Comparison of ENCODE assay signal across 10 cellular contexts in the genomic region with DNA sequence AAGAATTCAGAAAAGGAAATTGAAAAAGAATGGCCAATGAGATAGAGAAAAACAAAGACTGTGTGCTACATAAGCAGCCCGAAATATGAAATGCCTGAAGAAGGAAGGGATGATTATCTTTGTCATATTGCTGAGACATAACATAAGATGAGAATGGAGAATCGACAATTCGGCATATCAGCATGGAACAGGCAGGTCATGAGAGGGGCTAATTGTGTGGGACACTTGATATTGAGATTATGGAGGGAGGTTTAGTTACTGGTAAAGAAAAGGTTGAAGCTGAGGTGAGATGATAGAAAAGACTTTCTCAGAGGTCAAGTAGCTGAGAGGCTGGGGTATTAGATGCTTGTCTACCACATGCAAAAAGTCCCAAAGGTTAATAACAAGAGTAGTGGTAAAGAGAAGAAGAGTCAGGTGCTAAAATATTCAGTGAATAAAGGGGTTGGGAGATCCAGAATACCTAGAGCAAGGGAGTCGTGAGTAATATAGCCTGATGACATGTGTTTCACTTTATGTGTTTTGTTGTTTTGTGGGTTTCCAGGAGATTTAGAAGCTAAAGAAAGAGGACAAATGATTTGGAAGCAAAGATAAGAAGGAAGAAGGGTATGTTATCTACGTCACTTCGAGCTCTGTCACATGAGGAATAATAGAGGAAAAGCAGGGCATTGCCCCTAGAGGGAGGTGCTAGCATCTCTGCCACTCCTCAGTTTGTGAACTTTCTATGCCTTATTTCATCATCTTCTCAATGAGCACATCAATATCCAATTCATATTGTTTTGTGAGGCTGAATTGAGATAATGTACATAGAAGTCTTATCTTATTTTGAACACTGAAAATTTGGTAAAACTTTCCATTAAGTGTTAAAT. TPM values are rescaled to one million over a fixed set of nuclear protein-coding genes. Genes with fewer than 3 reads are reported as not detected.
A peak's percentile ranks its signal among the peaks of the same experiment; 100 is the strongest.
DNase-seq lines count a peak whose midpoint lies in the region; ATAC-seq, FAIRE-seq and TF ChIP-seq lines count a peak whose summit lies in the region.
"Not testable (repeated sequence)": the region's sequence is repeated elsewhere in the genome, so short reads cannot be mapped to it uniquely, and the experiment has no call there.
"Had no signal": no experiment of that assay in that cellular context is flagged by ENCODE, and none has a peak within 500 bp of the region (broad histone marks: within the 10 kb centered on the region; RNA-seq: fewer than 3 reads in every experiment).

No MANE protein-coding gene starts in this region.

- not testable (repeated sequence) for H2AFZ ChIP-seq in HCT116 (ENCODE audit: low read depth, low read length, poor library complexity, severe bottlenecking); H1 (ENCODE audit: low read length)

- not testable (repeated sequence) for H3K27ac ChIP-seq in CD8-positive, alpha-beta T cell (ENCODE audit: low read depth, low read length); HCT116 (ENCODE audit: low read depth, low read length); H1 (ENCODE audit: low read depth, low read length)

- not testable (repeated sequence) for H3K14ac ChIP-seq in H1 (ENCODE audit: insufficient read length)

- not testable (repeated sequence) for H3K4me2 ChIP-seq in HCT116 (ENCODE audit: low read length); H1 (ENCODE audit: insufficient read depth in 1 of 2, low read depth in 2 of 2, low read length in 2 of 2)

- not testable (repeated sequence) for H3K4me1 Mint-ChIP-seq in CD8-positive, alpha-beta T cell (ENCODE audit: low read depth)
- H3K4me1 Mint-ChIP-seq in activated T-cell treated with anti-CD3 and anti-CD28 coated beads, Interleukin-2, amount 50 U/mL, for 72 hours (ENCODE audit: low read depth) = peaks cover 10% of the 10 kb centered on the region

- not testable (repeated sequence) for H3K9me3 Mint-ChIP-seq in CD8-positive, alpha-beta T cell; activated T-cell treated with anti-CD3 and anti-CD28 coated beads, Interleukin-2, amount 50 U/mL, for 72 hours

- CTCF ChIA-PET in CD8-positive, alpha-beta T cell (lab: Charles Lee) = interaction anchor here (0.7 to 2.2 kb wide), 5 partner anchors 10 to 312 kb away, joined by 3 to 7 read pairs (median 3); no protein-coding TSS in a partner anchor
- CTCF ChIA-PET in HCT116 (lab: Charles Lee) = not testable (repeated sequence)
- CTCF ChIA-PET in H1 (lab: Charles Lee; ENCODE audit: partially characterized antibody) = interaction anchor here (0.6 to 1.4 kb wide), 7 partner anchors 8 to 408 kb away, joined by 3 read pairs; no protein-coding TSS in a partner anchor

- H4K20me1 ChIP-seq in HCT116 (ENCODE audit: insufficient read depth); H1 (replicated peaks in 1 of 2; ENCODE audit: control insufficient read depth in 1 of 2, insufficient read depth in 2 of 2, low read length in 2 of 2): not testable (repeated sequence)

- intact Hi-C loops in CD8-positive, alpha-beta T cell (cut with DNase I, micrococcal nuclease); HCT116 (cut with micrococcal nuclease): not testable (repeated sequence)

- H3K4ac ChIP-seq in H1 (replicated peaks; ENCODE audit: insufficient read length, low read depth, low read length) = not testable (repeated sequence)

- not testable (repeated sequence) for H3K27me3 ChIP-seq in CD8-positive, alpha-beta T cell (ENCODE audit: insufficient read depth, low read length); HCT116 (ENCODE audit: insufficient read depth, low read length); H1 (replicated peaks in 1 of 4; ENCODE audit: control insufficient read depth in 3 of 4, extremely low read depth in 1 of 4, insufficient read depth in 3 of 4, low read length in 3 of 4)

- not testable (repeated sequence) for H4K5ac ChIP-seq in H1 (ENCODE audit: insufficient read length, low read depth, low read length)

- not testable (repeated sequence) for H3K23me2 ChIP-seq in H1 (ENCODE audit: low read depth, low read length)

- H3K79me2 ChIP-seq in HCT116 (ENCODE audit: insufficient read depth, low read length); H1 (ENCODE audit: control insufficient read depth in 1 of 2, insufficient read depth in 2 of 2, low read length in 2 of 2): not testable (repeated sequence)

- TF ChIP-seq POLR2A in HCT116 (IDR thresholded peaks at IDR 0.05; ENCODE audit: borderline replicate concordance, extremely low read depth, insufficient read depth, insufficient read length); H1 (IDR thresholded peaks at IDR 0.05; ENCODE audit: control extremely low read depth in 1 of 2, low read depth in 2 of 2, low read length in 2 of 2): not testable (repeated sequence)

- H3K9me2 ChIP-seq in HCT116 (ENCODE audit: insufficient read depth) = not testable (repeated sequence)

- not testable (repeated sequence) for H2BK20ac ChIP-seq in H1 (ENCODE audit: low read length)

- not testable (repeated sequence) for H3K23ac ChIP-seq in H1 (ENCODE audit: insufficient read length)

- BruUV-seq in HCT116 (replicated peaks; lab: Mats Ljungman, UMichigan) = not testable (repeated sequence)

- TF ChIP-seq EP300 in H1 (IDR thresholded peaks at IDR 0.05; ENCODE audit: borderline replicate concordance in 1 of 2, low read depth in 2 of 2, low read length in 2 of 2) = not testable (repeated sequence)

- H4K91ac ChIP-seq in H1 (replicated peaks; ENCODE audit: insufficient read length, low read length) = not testable (repeated sequence)

- not testable (repeated sequence) for H3K4me3 ChIP-seq in CD8-positive, alpha-beta T cell (ENCODE audit: low read depth, low read length); HCT116 (replicated peaks in 1 of 2; ENCODE audit: low read depth in 1 of 2, low read length in 2 of 2); H1 (ENCODE audit: extremely low read depth in 1 of 4, insufficient read depth in 2 of 4, low read depth in 3 of 4, low read length in 4 of 4)

- RAD21 ChIA-PET in HCT116 (lab: Charles Lee; ENCODE audit: low non-redundant PET in 1 of 2, low total read pairs in 2 of 2, uncharacterized antibody in 2 of 2, unreplicated experiment in 2 of 2) = not testable (repeated sequence)

- TF ChIP-seq CTCF in CD8-positive, alpha-beta T cell (IDR thresholded peaks at IDR 0.05); HCT116 (IDR thresholded peaks at IDR 0.05 in 2 of 3, conservative IDR thresholded peaks at IDR 0.05 in 1 of 3; ENCODE audit: borderline replicate concordance in 1 of 3, insufficient read depth in 1 of 3, low read depth in 2 of 3, low read length in 2 of 3): not testable (repeated sequence)
- TF ChIP-seq CTCF in H1 (IDR thresholded peaks at IDR 0.05; ENCODE audit: control extremely low read depth in 1 of 3, insufficient read depth in 1 of 3, low read depth in 1 of 3, low read length in 3 of 3) = peak in 1 of 3 experiments; percentile 24; a peak in 1 of 4 replicates

- not testable (repeated sequence) for H3K56ac ChIP-seq in H1 (replicated peaks; ENCODE audit: insufficient read length, low read depth, low read length)

- not testable (repeated sequence) for H2AK5ac ChIP-seq in H1 (ENCODE audit: low read depth, low read length)

- H3K9ac ChIP-seq in HCT116 (ENCODE audit: low read length); H1 (replicated peaks in 1 of 4; ENCODE audit: extremely low read depth in 1 of 4, low read depth in 3 of 4, low read length in 3 of 4): not testable (repeated sequence)

- 84% methylated on average over 6 of the region's 6 CpGs; no CpG with 5 or more reads in 1 of the 2 experiments for WGBS in H1 (ENCODE audit: extremely low coverage in 1 of 2, insufficient coverage in 1 of 2, insufficient read length in 1 of 2, insufficient replicate concordance in 2 of 2, low coverage in 1 of 2, low lambda C conversion rate in 2 of 2, missing lambda C conversion rate in 1 of 2), 2 experiments

- H3K4me1 ChIP-seq in CD8-positive, alpha-beta T cell (ENCODE audit: insufficient read depth, low read length); HCT116 (ENCODE audit: control insufficient read depth in 1 of 2, insufficient read depth in 2 of 2, low read length in 2 of 2); H1 (replicated peaks in 1 of 4; ENCODE audit: control insufficient read depth in 3 of 4, insufficient read depth in 4 of 4, low read length in 3 of 4): not testable (repeated sequence)

- not testable (repeated sequence) for DNase-seq in CD8-positive, alpha-beta T cell; GM19239 (ENCODE audit: insufficient read length, low spot score); HCT116 (ENCODE audit: low read depth, low spot score); H1 (ENCODE audit: low read depth in 1 of 2, low spot score in 2 of 2)
- DNase-seq in OCI-M1 (lab: John Stamatoyannopoulos, UW) = peak; percentile 85
- DNase-seq in activated T-cell treated with anti-CD3 and anti-CD28 coated beads, Interleukin-2, amount 50 U/mL, for 72 hours = peak in 1 of 2 donors; percentile 25
- DNase-seq in stimulated activated CD4-positive, alpha-beta T cell treated with anti-CD3 and anti-CD28 coated beads, Interleukin-1b, Interleukin-23, amount 100 ng/mL, for 48 hours = peak; percentile 35

- H3K27ac Mint-ChIP-seq in CD8-positive, alpha-beta T cell; activated T-cell treated with anti-CD3 and anti-CD28 coated beads, Interleukin-2, amount 50 U/mL, for 72 hours: not testable (repeated sequence)

- POLR2A ChIA-PET in CD8-positive, alpha-beta T cell (lab: Charles Lee) = interaction anchor here (1.9 kb wide), 1 partner anchor 12 kb away, joined by 5 read pairs; no protein-coding TSS in a partner anchor
- POLR2A ChIA-PET in HCT116 (lab: Charles Lee) = interaction anchor here (1.3 kb wide), 1 partner anchor 25 kb away, joined by 4 read pairs; no protein-coding TSS in a partner anchor
- POLR2A ChIA-PET in H1 (lab: Charles Lee; ENCODE audit: partially characterized antibody) = not testable (repeated sequence)

- not testable (repeated sequence) for H3K9me3 ChIP-seq in CD8-positive, alpha-beta T cell (ENCODE audit: low read length); HCT116 (ENCODE audit: control insufficient read depth in 1 of 2, insufficient read depth in 1 of 2, low read depth in 1 of 2, low read length in 2 of 2)
- peaks cover 8 to 14% of the 10 kb centered on the region in 2 experiments; a peak in 3 of 4 replicates for H3K9me3 ChIP-seq in H1 (ENCODE audit: insufficient read depth in 2 of 2, low read depth in 1 of 2, low read length in 1 of 2)

- not testable (repeated sequence) for H2BK12ac ChIP-seq in H1 (ENCODE audit: low read depth, low read length)

- TF ChIP-seq RAD21 in HCT116 (IDR thresholded peaks at IDR 0.05; ENCODE audit: low read depth) = not testable (repeated sequence)
- TF ChIP-seq RAD21 in H1 (IDR thresholded peaks at IDR 0.05 in 1 of 2, conservative IDR thresholded peaks at IDR 0.05 in 1 of 2; ENCODE audit: low read depth in 2 of 2, low read length in 2 of 2) = peak in 1 of 2 experiments; percentile 15; a peak in 1 of 4 replicates

- peaks cover 45% of the 10 kb centered on the region for H3K36me3 Mint-ChIP-seq in CD8-positive, alpha-beta T cell
- H3K36me3 Mint-ChIP-seq in activated T-cell treated with anti-CD3 and anti-CD28 coated beads, Interleukin-2, amount 50 U/mL, for 72 hours (ENCODE audit: insufficient read depth in 2 of 2) = peaks cover 11 to 34% of the 10 kb centered on the region in 2 donors

- peak; percentile 68 for ATAC-seq in CD8-positive, alpha-beta T cell
- ATAC-seq in HCT116 (peak; percentile 47; the same call in 1 of the 2 replicates), HG03039 (IDR thresholded peaks at IDR 0.05; ENCODE audit: unreplicated experiment) (peak; percentile 62)
- ATAC-seq in activated T-cell treated with anti-CD3 and anti-CD28 coated beads, Interleukin-2, amount 50 U/mL, for 72 hours (replicated peaks in 1 of 2) = peak; percentile 93 to 95

- not testable (repeated sequence) for H2BK15ac ChIP-seq in H1 (ENCODE audit: low read length)

- not testable (repeated sequence) for H3K36me3 ChIP-seq in CD8-positive, alpha-beta T cell (ENCODE audit: insufficient read depth, low read length); HCT116 (ENCODE audit: control insufficient read depth in 1 of 2, insufficient read depth in 2 of 2, low read length in 2 of 2); H1 (ENCODE audit: control insufficient read depth in 2 of 4, insufficient read depth in 4 of 4, low read length in 3 of 4)

- H3K18ac ChIP-seq in H1 (ENCODE audit: extremely low read depth, low read length) = not testable (repeated sequence)

- FAIRE-seq in GM19239 (lab: Jason Lieb, UNC) (peak; percentile 94), H1 (lab: Jason Lieb, UNC) (peak; percentile 87)

- H2BK120ac ChIP-seq in H1 (replicated peaks; ENCODE audit: low read depth, low read length) = not testable (repeated sequence)

- H2BK5ac ChIP-seq in H1 (ENCODE audit: low read depth, low read length) = not testable (repeated sequence)

- H3K79me1 ChIP-seq in H1 (ENCODE audit: low read depth, low read length) = not testable (repeated sequence)

- not testable (repeated sequence) for H4K8ac ChIP-seq in H1 (ENCODE audit: extremely low read depth, insufficient read depth, low read length)

- not testable (repeated sequence) for H3K4me3 Mint-ChIP-seq in CD8-positive, alpha-beta T cell; activated T-cell treated with anti-CD3 and anti-CD28 coated beads, Interleukin-2, amount 50 U/mL, for 72 hours

- H3K27me3 Mint-ChIP-seq in CD8-positive, alpha-beta T cell (ENCODE audit: low read depth); activated T-cell treated with anti-CD3 and anti-CD28 coated beads, Interleukin-2, amount 50 U/mL, for 72 hours (ENCODE audit: low read depth): not testable (repeated sequence)

RNA-seq across cellular contexts. Expression of a gene that starts 18.5 kb away (rescaled TPM):
- total RNA-seq in CD8-positive, alpha-beta T cell = 10 to 100 TPM; 20.8 to 25.9 TPM
- total RNA-seq in HCT116 (2021; ENCODE audit: unreplicated experiment) = 0.15 TPM
- polyA plus RNA-seq in HCT116 (2012) = not detected in 2 replicates
- total RNA-seq in activated T-cell treated with anti-CD3 and anti-CD28 coated beads, Interleukin-2, amount 50 U/mL, for 72 hours = 10 to 100 TPM; 44.9 to 58.9 TPM
- total RNA-seq in H1 (2021; fragmentation: NEBNext Ultra II Directional; extraction: Animal tissue kit (Norgen Biotek cat#: 25700)) = not detected in 2 replicates
- polyA plus RNA-seq in H1 (2011; rRNA removed) = not detected in 2 replicates
- not detected for polyA plus RNA-seq in H1 (2011; cell fraction: cytosol; rRNA removed)
- not detected for polyA plus RNA-seq in H1 (2011; cell fraction: nucleus; rRNA removed)
- not detected in 4 replicates for polyA plus RNA-seq in H1 (2012, experiment 1 of 2)
- polyA plus RNA-seq in H1 (2012, experiment 2 of 2) = not detected
- polyA plus RNA-seq in H1 (2013, experiment 1 of 2) = not detected
- not detected for polyA plus RNA-seq in H1 (2013, experiment 2 of 2)
- polyA minus RNA-seq in H1 (2011; rRNA and poly(A)+ RNA removed) = not detected in 2 replicates
- not detected for polyA minus RNA-seq in H1 (2011; cell fraction: cytosol; rRNA and poly(A)+ RNA removed)
- polyA minus RNA-seq in H1 (2011; cell fraction: nucleus; rRNA and poly(A)+ RNA removed) = not detected
- total RNA-seq: progenitor cell of endocrine pancreas had no signal
- polyA plus RNA-seq: neural cell had no signal

RNA-seq across cellular contexts. Expression of a gene that starts 23.9 kb away (rescaled TPM):
- total RNA-seq in CD8-positive, alpha-beta T cell = 10 to 100 TPM; 18.6 to 21.6 TPM
- total RNA-seq in HCT116 (2021; ENCODE audit: unreplicated experiment) = 1.2 TPM
- 0.44 and 0.85 TPM in 2 replicates for polyA plus RNA-seq in HCT116 (2012)
- 1 to 10 TPM; 7.1 to 9.0 TPM for total RNA-seq in activated T-cell treated with anti-CD3 and anti-CD28 coated beads, Interleukin-2, amount 50 U/mL, for 72 hours
- total RNA-seq in H1 (2021; fragmentation: NEBNext Ultra II Directional; extraction: Animal tissue kit (Norgen Biotek cat#: 25700)) = not detected in 2 replicates
- not detected in 2 replicates for polyA plus RNA-seq in H1 (2011; rRNA removed)
- not detected for polyA plus RNA-seq in H1 (2011; cell fraction: cytosol; rRNA removed)
- polyA plus RNA-seq in H1 (2011; cell fraction: nucleus; rRNA removed) = not detected
- polyA plus RNA-seq in H1 (2012, experiment 1 of 2) = not detected in 4 replicates
- not detected for polyA plus RNA-seq in H1 (2012, experiment 2 of 2)
- not detected for polyA plus RNA-seq in H1 (2013, experiment 1 of 2)
- not detected for polyA plus RNA-seq in H1 (2013, experiment 2 of 2)
- not detected in 2 replicates for polyA minus RNA-seq in H1 (2011; rRNA and poly(A)+ RNA removed)
- polyA minus RNA-seq in H1 (2011; cell fraction: cytosol; rRNA and poly(A)+ RNA removed) = not detected
- not detected for polyA minus RNA-seq in H1 (2011; cell fraction: nucleus; rRNA and poly(A)+ RNA removed)
- total RNA-seq: progenitor cell of endocrine pancreas had no signal
- polyA plus RNA-seq: neural cell had no signal

RNA-seq across cellular contexts. Expression of a gene that starts 54.1 kb away (rescaled TPM):
- 10 to 100 TPM; 12.4 to 13.9 TPM for total RNA-seq in CD8-positive, alpha-beta T cell
- total RNA-seq in HCT116 (2021; ENCODE audit: unreplicated experiment) = 23.4 TPM
- polyA plus RNA-seq in HCT116 (2012) = 13.0 and 18.6 TPM in 2 replicates
- total RNA-seq in activated T-cell treated with anti-CD3 and anti-CD28 coated beads, Interleukin-2, amount 50 U/mL, for 72 hours = 10 to 100 TPM; 47.9 to 71.4 TPM
- 30.6 and 34.9 TPM in 2 replicates for total RNA-seq in H1 (2021; fragmentation: NEBNext Ultra II Directional; extraction: Animal tissue kit (Norgen Biotek cat#: 25700))
- 12.5 and 18.5 TPM in 2 replicates for polyA plus RNA-seq in H1 (2011; rRNA removed)
- 26.0 TPM for polyA plus RNA-seq in H1 (2011; cell fraction: cytosol; rRNA removed)
- 5.1 TPM for polyA plus RNA-seq in H1 (2011; cell fraction: nucleus; rRNA removed)
- polyA plus RNA-seq in H1 (2012, experiment 1 of 2) = 20.5 to 42.0 TPM (median 26.0 TPM) in 4 replicates
- 4.8 TPM for polyA plus RNA-seq in H1 (2012, experiment 2 of 2)
- 28.6 TPM for polyA plus RNA-seq in H1 (2013, experiment 1 of 2)
- polyA plus RNA-seq in H1 (2013, experiment 2 of 2) = 28.3 TPM
- polyA minus RNA-seq in H1 (2011; rRNA and poly(A)+ RNA removed) = 15.6 and 20.4 TPM in 2 replicates
- polyA minus RNA-seq in H1 (2011; cell fraction: cytosol; rRNA and poly(A)+ RNA removed) = 12.8 TPM
- polyA minus RNA-seq in H1 (2011; cell fraction: nucleus; rRNA and poly(A)+ RNA removed) = 13.4 TPM

RNA-seq across cellular contexts. Expression of a gene that starts 54.1 kb away (rescaled TPM):
- 10 to 100 TPM; 23.1 to 24.7 TPM for total RNA-seq in CD8-positive, alpha-beta T cell
- 14.5 TPM for total RNA-seq in HCT116 (2021; ENCODE audit: unreplicated experiment)
- polyA plus RNA-seq in HCT116 (2012) = 3.8 and 7.6 TPM in 2 replicates
- total RNA-seq in activated T-cell treated with anti-CD3 and anti-CD28 coated beads, Interleukin-2, amount 50 U/mL, for 72 hours = 10 to 100 TPM; 18.6 to 32.0 TPM
- total RNA-seq in H1 (2021; fragmentation: NEBNext Ultra II Directional; extraction: Animal tissue kit (Norgen Biotek cat#: 25700)) = 30.4 and 31.6 TPM in 2 replicates
- polyA plus RNA-seq in H1 (2011; rRNA removed) = 4.7 and 9.1 TPM in 2 replicates
- polyA plus RNA-seq in H1 (2011; cell fraction: cytosol; rRNA removed) = 7.6 TPM
- 8.2 TPM for polyA plus RNA-seq in H1 (2011; cell fraction: nucleus; rRNA removed)
- polyA plus RNA-seq in H1 (2012, experiment 1 of 2) = 10.6 to 17.0 TPM (median 13.1 TPM) in 4 replicates
- 1.7 TPM for polyA plus RNA-seq in H1 (2012, experiment 2 of 2)
- 12.5 TPM for polyA plus RNA-seq in H1 (2013, experiment 1 of 2)
- polyA plus RNA-seq in H1 (2013, experiment 2 of 2) = 11.8 TPM
- 14.7 and 19.9 TPM in 2 replicates for polyA minus RNA-seq in H1 (2011; rRNA and poly(A)+ RNA removed)
- polyA minus RNA-seq in H1 (2011; cell fraction: cytosol; rRNA and poly(A)+ RNA removed) = 6.1 TPM
- polyA minus RNA-seq in H1 (2011; cell fraction: nucleus; rRNA and poly(A)+ RNA removed) = 19.5 TPM

Comparison
In these comparisons a context has a peak if more than half of its experiments do, and no peak if none do; other contexts are left out.
1. RNA of a gene that starts 18.5 kb away (total RNA-seq): 44.9 to 58.9 TPM in activated T-cell treated with anti-CD3 and anti-CD28 coated beads, Interleukin-2, amount 50 U/mL, for 72 hours and 20.8 to 25.9 TPM in CD8-positive, alpha-beta T cell; 0.15 TPM in HCT116 (single experiment) and not detected in H1; every median in the first group is over 10 times any median in the second.
2. Peak in every context shown above with its lines, with median percentiles within 50 percentile points of each other: ATAC-seq.